11 cellular contexts compared by ENCODE assay signal in the genomic region with DNA sequence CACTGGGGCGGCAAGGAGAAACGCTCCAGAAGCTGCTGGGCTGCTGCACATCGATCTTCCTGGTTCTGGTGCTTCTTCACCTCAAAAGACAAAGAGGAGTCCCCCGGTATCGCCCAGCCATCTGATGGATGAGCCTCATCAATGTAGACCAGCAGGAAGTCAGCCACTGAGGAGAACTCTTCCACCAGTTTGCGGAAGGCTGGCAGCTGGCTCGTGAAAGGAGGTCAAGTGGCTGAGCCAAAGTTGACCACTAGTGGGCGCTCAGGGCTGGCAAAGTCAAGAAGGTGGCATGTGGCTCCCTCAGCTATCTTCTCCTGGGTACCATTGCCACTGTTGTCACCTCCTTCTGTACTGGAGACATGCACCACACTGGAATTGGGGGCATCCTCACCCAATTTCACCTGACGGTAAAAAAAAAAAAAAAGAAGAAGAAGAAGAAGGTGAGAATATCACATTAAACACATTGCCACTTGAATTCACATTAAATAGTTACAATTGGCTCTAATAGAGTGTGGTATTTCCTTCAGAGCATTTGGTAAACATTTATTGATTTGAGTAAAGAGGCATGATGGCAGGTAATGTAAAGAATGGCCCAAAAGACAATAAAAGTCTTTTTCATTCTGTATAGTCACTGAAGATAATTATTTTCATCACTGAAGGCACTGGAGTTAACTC. TPM values are rescaled to one million over a fixed set of nuclear protein-coding genes. Genes with fewer than 3 reads are reported as not detected.
DNase-seq lines count a peak whose midpoint lies in the region; ATAC-seq and TF ChIP-seq lines count a peak whose summit lies in the region.
"Had no signal": no experiment of that assay in that cellular context is flagged by ENCODE, and none has a peak within 500 bp of the region (broad histone marks: within the 10 kb centered on the region; RNA-seq: fewer than 3 reads in every experiment).

No MANE protein-coding gene starts in this region.

- intact Hi-C loops in activated CD8-positive, alpha-beta T cell treated with anti-CD3 and anti-CD28 coated beads for 36 hours (cut with micrococcal nuclease), result no loop called here

- no peaks in the 10 kb centered on the region for H3K36me3 ChIP-seq in neural progenitor cell
- H3K36me3 ChIP-seq: BLaER1 had no signal

- H3K27me3 ChIP-seq in neural progenitor cell, result no peaks in the 10 kb centered on the region
- H3K27me3 ChIP-seq: BLaER1 had no signal

- POLR2A ChIA-PET in activated CD8-positive, alpha-beta T cell treated with anti-CD3 and anti-CD28 coated beads for 36 hours (lab: Charles Lee), result no interaction called here

- CTCF ChIA-PET in activated CD8-positive, alpha-beta T cell treated with anti-CD3 and anti-CD28 coated beads for 36 hours (lab: Charles Lee), result interaction anchor here (0.9 kb wide), 1 partner anchor 32 kb away, joined by 3 read pairs; no protein-coding TSS in a partner anchor

- ATAC-seq in HG02938 (IDR thresholded peaks at IDR 0.05; ENCODE audit: unreplicated experiment) (peak; percentile 61), GM21576 (IDR thresholded peaks at IDR 0.05; ENCODE audit: unreplicated experiment) (no peak)
- no peak for ATAC-seq in activated CD8-positive, alpha-beta T cell treated with anti-CD3 and anti-CD28 coated beads for 36 hours
- ATAC-seq: activated CD4-positive, CD25-positive, alpha-beta regulatory T cell treated with anti-CD3 and anti-CD28 coated beads, Interleukin-2, amount 50 U/mL, for 24 hours had no signal

- peak; percentile 13 for DNase-seq in NCI-H2227 (lab: John Stamatoyannopoulos, UW; ENCODE audit: unreplicated experiment)
- DNase-seq in NCI-H2227 treated with DMSO at 0.1 percent for 48 hours (lab: John Stamatoyannopoulos, UW), result no peak
- DNase-seq in activated CD8-positive, alpha-beta T cell treated with anti-CD3 and anti-CD28 coated beads for 36 hours, result peak; percentile 51
- peak; percentile 40 for DNase-seq in neural progenitor cell (ENCODE audit: low spot score)
- DNase-seq in DMS79 (lab: John Stamatoyannopoulos, UW), result no peak
- DNase-seq in amniotic stem cell (lab: John Stamatoyannopoulos, UW), result no peak

- no peaks in the 10 kb centered on the region for H3K27me3 Mint-ChIP-seq in activated CD8-positive, alpha-beta T cell treated with anti-CD3 and anti-CD28 coated beads for 36 hours
- peaks cover 3% of the 10 kb centered on the region for H3K27me3 Mint-ChIP-seq in neural progenitor cell (ENCODE audit: insufficient read depth, low read depth)

- no peak overlapping the region for H3K4me3 Mint-ChIP-seq in activated CD8-positive, alpha-beta T cell treated with anti-CD3 and anti-CD28 coated beads for 36 hours
- H3K4me3 Mint-ChIP-seq in neural progenitor cell, result no peak overlapping the region

- no peak overlapping the region for H2AFZ ChIP-seq in neural progenitor cell (replicated peaks)

- H3K27ac ChIP-seq in neural progenitor cell, result no peak overlapping the region
- H3K27ac ChIP-seq: BLaER1, skin epidermis had no signal

- no peak overlapping the region for H3K4me3 ChIP-seq in neural progenitor cell
- H3K4me3 ChIP-seq: BLaER1, skin epidermis had no signal

- no peaks in the 10 kb centered on the region for H3K9me3 Mint-ChIP-seq in activated CD8-positive, alpha-beta T cell treated with anti-CD3 and anti-CD28 coated beads for 36 hours
- H3K9me3 Mint-ChIP-seq in neural progenitor cell, result peaks cover 2% of the 10 kb centered on the region

- H3K27ac Mint-ChIP-seq in activated CD8-positive, alpha-beta T cell treated with anti-CD3 and anti-CD28 coated beads for 36 hours, result no peak overlapping the region
- H3K27ac Mint-ChIP-seq in neural progenitor cell, result no peak overlapping the region

- no peak for TF ChIP-seq CTCF in activated CD8-positive, alpha-beta T cell treated with anti-CD3 and anti-CD28 coated beads for 36 hours (IDR thresholded peaks at IDR 0.05)
- TF ChIP-seq CTCF in neural progenitor cell (IDR thresholded peaks at IDR 0.05), result peak; percentile 67

- H3K9me3 ChIP-seq in neural progenitor cell (ENCODE audit: low read depth), result no peaks in the 10 kb centered on the region

- H3K79me2 ChIP-seq in neural progenitor cell (ENCODE audit: low read depth), result no peaks in the 10 kb centered on the region

- no peak overlapping the region for H3K9ac ChIP-seq in neural progenitor cell
- H3K9ac ChIP-seq: BLaER1 had no signal

- no peaks in the 10 kb centered on the region for H3K36me3 Mint-ChIP-seq in activated CD8-positive, alpha-beta T cell treated with anti-CD3 and anti-CD28 coated beads for 36 hours (ENCODE audit: low read depth)
- H3K36me3 Mint-ChIP-seq in neural progenitor cell, result no peaks in the 10 kb centered on the region

- no peaks in the 10 kb centered on the region for H3F3A ChIP-seq in neural progenitor cell (ENCODE audit: low read depth)

- peaks cover 29% of the 10 kb centered on the region for H3K4me1 ChIP-seq in neural progenitor cell
- H3K4me1 ChIP-seq: BLaER1 had no signal

- no peak overlapping the region for H3K4me2 ChIP-seq in neural progenitor cell
- H3K4me2 ChIP-seq: BLaER1 had no signal

- H4K20me1 ChIP-seq in neural progenitor cell (ENCODE audit: low read depth), result no peaks in the 10 kb centered on the region
- H4K20me1 ChIP-seq: BLaER1 had no signal

- H3K4me1 Mint-ChIP-seq in activated CD8-positive, alpha-beta T cell treated with anti-CD3 and anti-CD28 coated beads for 36 hours (ENCODE audit: low read depth), result no peaks in the 10 kb centered on the region
- peaks cover 12% of the 10 kb centered on the region for H3K4me1 Mint-ChIP-seq in neural progenitor cell

RNA-seq across cellular contexts. Expression of a gene that starts 8.3 kb away (rescaled TPM):
- not detected for total RNA-seq in activated CD8-positive, alpha-beta T cell treated with anti-CD3 and anti-CD28 coated beads for 36 hours
- total RNA-seq in neural progenitor cell (ENCODE audit: low replicate concordance), result 0.03 and 0.07 TPM in 2 replicates

Comparison
In these comparisons a context has a peak if more than half of its experiments do, and no peak if none do; other contexts are left out.
1. DNase-seq: peak in NCI-H2227 (single experiment), activated CD8-positive, alpha-beta T cell treated with anti-CD3 and anti-CD28 coated beads for 36 hours (single experiment) and neural progenitor cell (single experiment); none in NCI-H2227 treated with DMSO at 0.1 percent for 48 hours (single experiment), DMS79 (single experiment) and amniotic stem cell (single experiment).